In genomic region chr5:113606298-113607134, GRCh38 we compare ENCODE assay signal across 8 cellular contexts.
DNase-seq lines count a peak whose midpoint lies in the region; ATAC-seq and TF ChIP-seq lines count a peak whose summit lies in the region.

No MANE protein-coding gene starts in this region.

- CTCF ChIA-PET in Caco-2 (lab: Charles Lee) = interaction anchor here (0.5 kb wide), 1 partner anchor 91 kb away, joined by 3 read pairs; no protein-coding TSS in a partner anchor

- peak; percentile 67 for ATAC-seq in GM19324 (IDR thresholded peaks at IDR 0.05; ENCODE audit: low FRiP score, unreplicated experiment)
- ATAC-seq in HG03354 (IDR thresholded peaks at IDR 0.05; ENCODE audit: poor library complexity, severe bottlenecking, unreplicated experiment) = peak; percentile 97

- H3K27ac ChIP-seq in fibroblast of lung (ENCODE audit: insufficient read depth, low read length) (no peak overlapping the region), uterus (no peak overlapping the region)

- H3K9me3 Mint-ChIP-seq in Caco-2 (ENCODE audit: unreplicated experiment) = no peaks in the 10 kb centered on the region
- H3K9me3 Mint-ChIP-seq in neural crest cell = peaks cover 6% of the 10 kb centered on the region

- H3K4me1 ChIP-seq in Caco-2 (no peaks in the 10 kb centered on the region), fibroblast of lung (ENCODE audit: control insufficient read depth, extremely low read depth, insufficient read depth, low read length) (no peaks in the 10 kb centered on the region), uterus (no peaks in the 10 kb centered on the region)

- H3K4me3 Mint-ChIP-seq in Caco-2 (ENCODE audit: unreplicated experiment) (no peak overlapping the region), neural crest cell (no peak overlapping the region)

- no peaks in the 10 kb centered on the region for H4K20me1 ChIP-seq in fibroblast of lung (ENCODE audit: control insufficient read depth, extremely low read depth, insufficient read depth, low read length)

- TF ChIP-seq CTCF in Caco-2 (IDR thresholded peaks at IDR 0.05; ENCODE audit: insufficient read depth in 1 of 2, low read depth in 1 of 2, low read length in 1 of 2, severe bottlenecking in 1 of 2, unreplicated experiment in 1 of 2) = peak; percentile 70 to 71
- TF ChIP-seq CTCF in fibroblast of lung (conservative IDR thresholded peaks at IDR 0.05 in 1 of 2, IDR thresholded peaks at IDR 0.05 in 1 of 2; ENCODE audit: low read depth in 1 of 2, low read length in 2 of 2) = peak; percentile 73 to 82
- peak; percentile 83 for TF ChIP-seq CTCF in neural crest cell (conservative IDR thresholded peaks at IDR 0.05)
- TF ChIP-seq CTCF in uterus (IDR thresholded peaks at IDR 0.05) = peak; percentile 59 to 81 (median 70)

- H3K36me3 Mint-ChIP-seq in Caco-2 (ENCODE audit: insufficient read depth, unreplicated experiment) = no peaks in the 10 kb centered on the region
- H3K36me3 Mint-ChIP-seq in neural crest cell (ENCODE audit: low read depth) = no peaks in the 10 kb centered on the region

- POLR2A ChIA-PET in Caco-2 (lab: Charles Lee) = no interaction called here

- H3K4me3 ChIP-seq in Caco-2 (ENCODE audit: low read depth, low read length) (no peak overlapping the region), fibroblast of lung (replicated peaks in 1 of 4; ENCODE audit: control extremely low read depth in 1 of 4, insufficient read depth in 1 of 4, low read depth in 3 of 4, low read length in 4 of 4) (peak overlapping the region in 2 of 4 experiments; percentile 19 to 23), uterus (no peak overlapping the region)

- intact Hi-C loops in Caco-2 (cut with micrococcal nuclease; ENCODE audit: unreplicated experiment) (loop anchor here (1.0 to 10.0 kb wide), 6 partner anchors 94 to 1055 kb away; partner anchors contain the start of gene YTHDC2), uterus (cut with DNase I; ENCODE audit: low total_unique reads) (no loop called here)

- H3K27ac Mint-ChIP-seq in Caco-2 (ENCODE audit: unreplicated experiment) = no peak overlapping the region
- H3K27ac Mint-ChIP-seq in neural crest cell (ENCODE audit: unreplicated experiment) = no peak overlapping the region

- no peak overlapping the region for H3K9ac ChIP-seq in fibroblast of lung (ENCODE audit: insufficient read depth, low read length)

- H3K9me3 ChIP-seq in Caco-2 = no peaks in the 10 kb centered on the region
- H3K9me3 ChIP-seq in fibroblast of lung (ENCODE audit: control insufficient read depth, insufficient read depth, low read depth, low read length) = no peaks in the 10 kb centered on the region
- no peaks in the 10 kb centered on the region for H3K9me3 ChIP-seq in uterus

- H2AFZ ChIP-seq in fibroblast of lung (ENCODE audit: low read length) = peak overlapping the region; percentile 16

- no peaks in the 10 kb centered on the region for H3K79me2 ChIP-seq in fibroblast of lung (ENCODE audit: control insufficient read depth, insufficient read depth, low read length)

- H3K36me3 ChIP-seq in Caco-2 (ENCODE audit: control insufficient read depth, insufficient read depth, low read length) (no peaks in the 10 kb centered on the region), fibroblast of lung (ENCODE audit: control insufficient read depth, insufficient read depth, low read length) (no peaks in the 10 kb centered on the region), uterus (no peaks in the 10 kb centered on the region)

- DNase-seq in Caco-2 (peak; percentile 44 to 64), NCI-H526 treated with DMSO at 0.1 percent for 48 hours (lab: John Stamatoyannopoulos, UW) (peak; percentile 5), fibroblast of lung (ENCODE audit: low read depth in 2 of 2) (peak; percentile 47 to 67), neural crest cell (ENCODE audit: low read depth, low spot score) (peak; percentile 38), uterus (peak; percentile 25 to 27)
- DNase-seq in activated CD8-positive, alpha-beta memory T cell treated with anti-CD3 and anti-CD28 coated beads, Interleukin-2, amount 50 U/mL, for 4 hours = peak; percentile 30

- peaks cover under 1% of the 10 kb centered on the region for H3K27me3 Mint-ChIP-seq in Caco-2 (ENCODE audit: insufficient read depth, unreplicated experiment)
- no peaks in the 10 kb centered on the region for H3K27me3 Mint-ChIP-seq in neural crest cell (ENCODE audit: low read depth)

- no peaks in the 10 kb centered on the region for H3K27me3 ChIP-seq in Caco-2 (replicated peaks; ENCODE audit: control insufficient read depth, insufficient read depth, low read length)
- no peaks in the 10 kb centered on the region for H3K27me3 ChIP-seq in fibroblast of lung (ENCODE audit: control insufficient read depth, insufficient read depth, low read length)
- H3K27me3 ChIP-seq in uterus = no peaks in the 10 kb centered on the region

- no peak overlapping the region for H3K4me2 ChIP-seq in fibroblast of lung (ENCODE audit: extremely low read depth, insufficient read depth, low read length)

- no peak for TF ChIP-seq POLR2A in uterus (IDR thresholded peaks at IDR 0.05)

- no TSS peak for BruUV-seq in Caco-2 (replicated peaks; lab: Mats Ljungman, UMichigan)

- H3K4me1 Mint-ChIP-seq in Caco-2 (ENCODE audit: low read depth, unreplicated experiment) (peaks cover 1% of the 10 kb centered on the region), neural crest cell (peaks cover 6% of the 10 kb centered on the region)

Comparison
In these comparisons a context has a peak if more than half of its experiments do, and no peak if none do; other contexts are left out.
1. DNase-seq: peak in every context shown above with its lines; median percentile 57 in fibroblast of lung; 54 in Caco-2; 38 in neural crest cell; 30 in activated CD8-positive, alpha-beta memory T cell treated with anti-CD3 and anti-CD28 coated beads, Interleukin-2, amount 50 U/mL, for 4 hours; 26 in uterus; 5 in NCI-H526 treated with DMSO at 0.1 percent for 48 hours.